22 cellular contexts compared by ENCODE assay signal in the genomic region with DNA sequence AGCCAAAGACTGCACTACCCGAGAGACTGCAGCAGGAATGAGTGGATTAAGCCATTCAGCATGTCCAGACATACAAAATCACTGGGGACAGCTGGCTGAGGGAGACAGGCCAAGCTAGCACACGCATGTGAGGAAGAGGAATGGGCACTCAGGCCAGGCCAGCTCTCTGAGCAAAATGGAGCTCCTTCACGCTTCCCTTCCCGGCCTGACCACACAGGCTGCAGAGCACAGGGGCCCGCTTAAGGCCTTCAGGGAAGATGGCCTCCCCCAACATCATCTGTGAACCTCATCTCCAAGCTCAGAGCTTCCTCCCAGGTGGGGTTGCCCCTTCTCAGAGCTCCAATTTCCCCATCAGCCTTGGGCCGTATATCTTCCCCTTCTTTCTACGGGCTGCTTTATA. TPM values are rescaled to one million over a fixed set of nuclear protein-coding genes. Genes with fewer than 3 reads are reported as not detected.
A peak's percentile ranks its signal among the peaks of the same experiment; 100 is the strongest.
DNase-seq lines count a peak whose midpoint lies in the region; ATAC-seq, FAIRE-seq and TF ChIP-seq lines count a peak whose summit lies in the region.
"Had no signal": no experiment of that assay in that cellular context is flagged by ENCODE, and none has a peak within 500 bp of the region (broad histone marks: within the 10 kb centered on the region; RNA-seq: fewer than 3 reads in every experiment).

No MANE protein-coding gene starts in this region.

- in situ Hi-C loops in K562 (cut with MboI), result no loop called here

- H3K9me1 ChIP-seq in K562 (ENCODE audit: control insufficient read depth, insufficient read depth, low read length), result no peaks in the 10 kb centered on the region

- FAIRE-seq in K562 (lab: Jason Lieb, UNC), result no peak
- no peak for FAIRE-seq in GM12892 (lab: Jason Lieb, UNC)

- WGBS in K562 (ENCODE audit: insufficient coverage, low coverage, missing lambda C conversion rate), result 69% methylated on average over 4 of the region's 7 CpGs

- no peaks in the 10 kb centered on the region for H3K36me3 Mint-ChIP-seq in activated CD8-positive, alpha-beta memory T cell treated with anti-CD3 and anti-CD28 coated beads, Interleukin-2, amount 10 ng/mL, durations not matched to agents 7 days and 5 days
- H3K36me3 Mint-ChIP-seq: CD4-positive, CD25-positive, alpha-beta regulatory T cell; T-cell had no signal

- no peak overlapping the region for H3K4me2 ChIP-seq in K562 (ENCODE audit: insufficient read depth, low read length)

- POLR2A ChIA-PET in K562 (lab: Yijun Ruan, JAX), result interaction anchor here (0.5 to 2.0 kb wide), 3 partner anchors 13 to 47 kb away, joined by 3 to 9 read pairs (median 3); no protein-coding TSS in a partner anchor

- no TSS peak for BruUV-seq in K562 (replicated peaks; lab: Mats Ljungman, UMichigan)

- 0 out of 4 replicates have a peak overlapping the region, but pooled peaks of 1 of the 2 experiments have one; percentile 6 for H3K9ac ChIP-seq in K562 (ENCODE audit: insufficient read depth in 1 of 2, low read depth in 2 of 2, low read length in 2 of 2)
- H3K9ac ChIP-seq in mucosa of rectum (ENCODE audit: low read depth in 1 of 2, low read length in 2 of 2), result no peak overlapping the region

- H3K27ac Mint-ChIP-seq in activated CD8-positive, alpha-beta memory T cell treated with anti-CD3 and anti-CD28 coated beads, Interleukin-2, amount 10 ng/mL, durations not matched to agents 7 days and 5 days, result no peak overlapping the region
- H3K27ac Mint-ChIP-seq: activated CD4-positive, alpha-beta T cell treated with anti-CD3 and anti-CD28 coated beads, Interleukin-2, amount 10 ng/mL, durations not matched to agents 24 days and 14 days; activated naive CD4-positive, alpha-beta T cell treated with anti-CD3 and anti-CD28 coated beads for 36 hours; CD4-positive, CD25-positive, alpha-beta regulatory T cell; T-cell had no signal

- H3K9me3 ChIP-seq in K562 (replicated peaks; ENCODE audit: control insufficient read depth, insufficient read depth, low read depth, low read length) (no peaks in the 10 kb centered on the region), mucosa of rectum (ENCODE audit: control insufficient read depth in 2 of 2, low read length in 2 of 2) (no peaks in the 10 kb centered on the region), thoracic aorta (no peaks in the 10 kb centered on the region)
- H3K9me3 ChIP-seq: sigmoid colon had no signal

- ATAC-seq in activated CD8-positive, alpha-beta memory T cell treated with anti-CD3 and anti-CD28 coated beads, Interleukin-2, amount 10 ng/mL, durations not matched to agents 7 days and 5 days, result no peak
- ATAC-seq in K562 (no peak), thoracic aorta (ENCODE audit: insufficient number of reproducible peaks, low FRiP score, low read depth) (peak; percentile 10), GM18511 (IDR thresholded peaks at IDR 0.05; ENCODE audit: unreplicated experiment) (no peak)
- ATAC-seq: activated T-cell treated with anti-CD3 and anti-CD28 coated beads, Interleukin-2, amount 50 U/mL, for 4 hours; T-cell had no signal

- no peaks in the 10 kb centered on the region for H3K27me3 ChIP-seq in K562 (ENCODE audit: control insufficient read depth in 2 of 2, insufficient read depth in 2 of 2, low read length in 2 of 2)
- H3K27me3 ChIP-seq in mucosa of rectum (ENCODE audit: control insufficient read depth in 2 of 2, insufficient read depth in 2 of 2, low read length in 2 of 2), result no peaks in the 10 kb centered on the region
- no peaks in the 10 kb centered on the region for H3K27me3 ChIP-seq in thoracic aorta (replicated peaks; ENCODE audit: insufficient read depth)
- H3K27me3 ChIP-seq: sigmoid colon had no signal

- no peaks in the 10 kb centered on the region for H3K9me3 Mint-ChIP-seq in activated CD8-positive, alpha-beta memory T cell treated with anti-CD3 and anti-CD28 coated beads, Interleukin-2, amount 10 ng/mL, durations not matched to agents 7 days and 5 days (ENCODE audit: low read depth)
- H3K9me3 Mint-ChIP-seq: activated CD4-positive, alpha-beta T cell treated with anti-CD3 and anti-CD28 coated beads, Interleukin-2, amount 10 ng/mL, durations not matched to agents 24 days and 14 days; activated naive CD4-positive, alpha-beta T cell treated with anti-CD3 and anti-CD28 coated beads for 36 hours; activated T-cell treated with anti-CD3 and anti-CD28 coated beads, Interleukin-2, amount 50 U/mL, for 4 hours; CD4-positive, CD25-positive, alpha-beta regulatory T cell; T-cell had no signal

- no peaks in the 10 kb centered on the region for H4K20me1 ChIP-seq in K562 (replicated peaks; ENCODE audit: control insufficient read depth, insufficient read depth, low read length)

- CTCF ChIA-PET in activated CD8-positive, alpha-beta memory T cell treated with anti-CD3 and anti-CD28 coated beads, Interleukin-2, amount 10 ng/mL, durations not matched to agents 7 days and 5 days (lab: Charles Lee), result interaction anchor here (0.6 to 3.3 kb wide), 5 partner anchors 13 to 191 kb away, joined by 3 to 13 read pairs (median 5); no protein-coding TSS in a partner anchor
- CTCF ChIA-PET in K562 (lab: Yijun Ruan, JAX; ENCODE audit: low intra/inter-chr PET ratio), result no interaction called here

- H3K4me3 ChIP-seq in K562 (no peak overlapping the region), mucosa of rectum (ENCODE audit: low read length in 2 of 2) (no peak overlapping the region), thoracic aorta (no peak overlapping the region)
- H3K4me3 ChIP-seq: sigmoid colon had no signal

- no peaks in the 10 kb centered on the region for H3K79me2 ChIP-seq in K562 (ENCODE audit: control insufficient read depth, insufficient read depth, low read length)

- peak; percentile 35 for DNase-seq in activated CD8-positive, alpha-beta memory T cell treated with anti-CD3 and anti-CD28 coated beads, Interleukin-2, amount 10 ng/mL, durations not matched to agents 7 days and 5 days
- DNase-seq in activated CD8-positive, alpha-beta memory T cell treated with anti-CD3 and anti-CD28 coated beads, Interleukin-2, amount 50 U/mL, for 4 hours, result no peak
- DNase-seq in K562 (ENCODE audit: extremely low read depth in 1 of 4, low spot score in 3 of 4), result no peak
- DNase-seq in thoracic aorta (ENCODE audit: low spot score), result no peak
- DNase-seq in AG08395 (ENCODE audit: low spot score), result no peak
- no peak for DNase-seq in GM12892 (ENCODE audit: insufficient read length)
- DNase-seq: activated CD4-positive, alpha-beta T cell treated with anti-CD3 and anti-CD28 coated beads, Interleukin-2, amount 10 ng/mL, durations not matched to agents 24 days and 14 days; activated naive CD4-positive, alpha-beta T cell treated with anti-CD3 and anti-CD28 coated beads for 36 hours; activated T-cell treated with anti-CD3 and anti-CD28 coated beads, Interleukin-2, amount 50 U/mL, for 4 hours; CD4-positive, CD25-positive, alpha-beta regulatory T cell; SIG-M5; stimulated activated CD4-positive, alpha-beta T cell treated with anti-CD3 and anti-CD28 coated beads, Interleukin-2, amount 100 ng/mL, for 48 hours; T-cell had no signal

- no peak for TF ChIP-seq RAD21 in K562 (CRISPR knock-in tag; conservative IDR thresholded peaks at IDR 0.05 in 1 of 2, IDR thresholded peaks at IDR 0.05 in 1 of 2)

- no peak for TF ChIP-seq EP300 in K562 (IDR thresholded peaks at IDR 0.05; ENCODE audit: low read length)

- no peak overlapping the region; the same call in 2 of the 3 replicates for H3K27ac ChIP-seq in K562 (ENCODE audit: extremely low read depth, low read depth, low read length)
- H3K27ac ChIP-seq in mucosa of rectum (ENCODE audit: low read depth in 2 of 2, low read length in 2 of 2), result peak overlapping the region; percentile 7 to 48
- H3K27ac ChIP-seq in thoracic aorta, result no peak overlapping the region

- intact Hi-C loops in K562 (cut with micrococcal nuclease), result no loop called here

- peaks cover 13% of the 10 kb centered on the region for H3K27me3 Mint-ChIP-seq in activated CD8-positive, alpha-beta memory T cell treated with anti-CD3 and anti-CD28 coated beads, Interleukin-2, amount 10 ng/mL, durations not matched to agents 7 days and 5 days

- H3K36me3 ChIP-seq in K562 (ENCODE audit: control insufficient read depth, insufficient read depth, low read length) (no peaks in the 10 kb centered on the region), mucosa of rectum (ENCODE audit: control insufficient read depth in 2 of 2, insufficient read depth in 2 of 2, low read length in 2 of 2) (no peaks in the 10 kb centered on the region), thoracic aorta (no peaks in the 10 kb centered on the region)
- H3K36me3 ChIP-seq: sigmoid colon had no signal

- TF ChIP-seq CTCF in K562 (IDR thresholded peaks at IDR 0.05 in 2 of 3, conservative IDR thresholded peaks at IDR 0.05 in 1 of 3; ENCODE audit: insufficient read depth in 2 of 3, low read depth in 1 of 3, low read length in 3 of 3), result no peak
- TF ChIP-seq CTCF in thoracic aorta (IDR thresholded peaks at IDR 0.05), result no peak

- H3K4me3 Mint-ChIP-seq in activated CD8-positive, alpha-beta memory T cell treated with anti-CD3 and anti-CD28 coated beads, Interleukin-2, amount 10 ng/mL, durations not matched to agents 7 days and 5 days, result no peak overlapping the region
- H3K4me3 Mint-ChIP-seq: activated CD4-positive, alpha-beta T cell treated with anti-CD3 and anti-CD28 coated beads, Interleukin-2, amount 10 ng/mL, durations not matched to agents 24 days and 14 days; activated naive CD4-positive, alpha-beta T cell treated with anti-CD3 and anti-CD28 coated beads for 36 hours; activated T-cell treated with anti-CD3 and anti-CD28 coated beads, Interleukin-2, amount 50 U/mL, for 4 hours; CD4-positive, CD25-positive, alpha-beta regulatory T cell; T-cell had no signal

- no peak for TF ChIP-seq POLR2A in K562 (conservative IDR thresholded peaks at IDR 0.05)
- TF ChIP-seq POLR2A in GM12892 (IDR thresholded peaks at IDR 0.05; ENCODE audit: low read depth, low read length), result no peak

- H3K4me1 ChIP-seq in K562 (replicated peaks in 1 of 2; ENCODE audit: control insufficient read depth in 2 of 2, insufficient read depth in 2 of 2, low read length in 2 of 2), result peaks cover 36 to 37% of the 10 kb centered on the region in 2 experiments
- peaks cover 0 to 10% of the 10 kb centered on the region in 2 donors for H3K4me1 ChIP-seq in mucosa of rectum (ENCODE audit: control insufficient read depth in 2 of 2, insufficient read depth in 2 of 2, low read length in 2 of 2)
- peaks cover 9 to 28% of the 10 kb centered on the region in 2 donors for H3K4me1 ChIP-seq in thoracic aorta (ENCODE audit: control insufficient read depth in 1 of 2, low read depth in 2 of 2)

- no peaks in the 10 kb centered on the region for H3K4me1 Mint-ChIP-seq in activated CD8-positive, alpha-beta memory T cell treated with anti-CD3 and anti-CD28 coated beads, Interleukin-2, amount 10 ng/mL, durations not matched to agents 7 days and 5 days
- H3K4me1 Mint-ChIP-seq: activated CD4-positive, alpha-beta T cell treated with anti-CD3 and anti-CD28 coated beads, Interleukin-2, amount 10 ng/mL, durations not matched to agents 24 days and 14 days; CD4-positive, CD25-positive, alpha-beta regulatory T cell; T-cell had no signal

- H2AFZ ChIP-seq in K562 (ENCODE audit: low read depth, low read length), result peak overlapping the region; percentile 92

RNA-seq across cellular contexts. Expression of gene DCANP1, which starts 8.4 kb away (rescaled TPM):
- not detected for total RNA-seq in activated CD8-positive, alpha-beta memory T cell treated with anti-CD3 and anti-CD28 coated beads, Interleukin-2, amount 10 ng/mL, durations not matched to agents 7 days and 5 days
- not detected in 2 replicates for total RNA-seq in K562 (2011; cell fraction: chromatin; rRNA removed; ENCODE audit: low replicate concordance)
- not detected in 2 replicates for total RNA-seq in K562 (2011; cell fraction: nucleolus; rRNA removed)
- not detected in 2 replicates for total RNA-seq in K562 (2011; cell fraction: nucleoplasm; rRNA removed)
- total RNA-seq in K562 (2014; rRNA removed) (not detected in 2 replicates), K562 (2014; rRNA removed; fragmentation: Illumina TruSeq; extraction: Trizol) (not detected in 2 replicates), K562 (2015; rRNA removed; fragmentation: Illumina TruSeq; extraction: Trizol) (not detected in 2 replicates), K562 (2021) (not detected in 2 replicates), thoracic aorta (not detected)
- polyA plus RNA-seq in K562 (2011; rRNA removed) (not detected in 2 replicates), K562 (2014; fragmentation: Illumina TruSeq; extraction: Trizol) (not detected in 2 replicates), K562 (2014; fragmentation: Nextera tagmentation; extraction: Ambion mirVana) (not detected), K562 (2014; rRNA removed) (not detected in 2 replicates)
- not detected in 2 replicates for polyA plus RNA-seq in K562 (2011; cell fraction: cytosol; rRNA removed)
- not detected in 2 replicates for polyA plus RNA-seq in K562 (2011; cell fraction: nucleus; rRNA removed)
- not detected in 2 replicates for polyA plus RNA-seq in K562 (2012)
- polyA minus RNA-seq in K562 (2011; rRNA and poly(A)+ RNA removed), result not detected in 2 replicates
- not detected in 2 replicates for polyA minus RNA-seq in K562 (2011; cell fraction: cytosol; rRNA and poly(A)+ RNA removed)
- polyA minus RNA-seq in K562 (2011; cell fraction: nucleus; rRNA and poly(A)+ RNA removed), result not detected in 2 replicates
- not detected for polyA plus RNA-seq in GM12892 (2012; ENCODE audit: missing spikeins)
- total RNA-seq: A673; activated CD4-positive, alpha-beta T cell treated with anti-CD3 and anti-CD28 coated beads, Interleukin-2, amount 10 ng/mL, durations not matched to agents 24 days and 14 days; activated naive CD4-positive, alpha-beta T cell treated with anti-CD3 and anti-CD28 coated beads for 36 hours; activated T-cell treated with anti-CD3 and anti-CD28 coated beads, Interleukin-2, amount 50 U/mL, for 4 hours; CD4-positive, CD25-positive, alpha-beta regulatory T cell; chondrocyte; HT1080; sigmoid colon; T-cell had no signal
- polyA plus RNA-seq: CD4-positive, CD25-positive, alpha-beta regulatory T cell; liver; urinary bladder had no signal

RNA-seq across cellular contexts. Expression of gene TIFAB, which starts 13.4 kb away (rescaled TPM):
- total RNA-seq in activated CD8-positive, alpha-beta memory T cell treated with anti-CD3 and anti-CD28 coated beads, Interleukin-2, amount 10 ng/mL, durations not matched to agents 7 days and 5 days, result not detected
- total RNA-seq in K562 (2011; cell fraction: chromatin; rRNA removed; ENCODE audit: low replicate concordance), result not detected in 2 replicates
- not detected in 2 replicates for total RNA-seq in K562 (2011; cell fraction: nucleolus; rRNA removed)
- not detected in 2 replicates for total RNA-seq in K562 (2011; cell fraction: nucleoplasm; rRNA removed)
- total RNA-seq in K562 (2014; rRNA removed) (not detected in 2 replicates), K562 (2014; rRNA removed; fragmentation: Illumina TruSeq; extraction: Trizol) (not detected in 2 replicates), K562 (2015; rRNA removed; fragmentation: Illumina TruSeq; extraction: Trizol) (not detected in 2 replicates), K562 (2021) (not detected in 2 replicates), thoracic aorta (not detected)
- polyA plus RNA-seq in K562 (2011; rRNA removed) (not detected in 2 replicates), K562 (2014; fragmentation: Illumina TruSeq; extraction: Trizol) (not detected in 2 replicates), K562 (2014; fragmentation: Nextera tagmentation; extraction: Ambion mirVana) (not detected), K562 (2014; rRNA removed) (not detected in 2 replicates)
- polyA plus RNA-seq in K562 (2011; cell fraction: cytosol; rRNA removed), result 0.01 TPM in 1 of 2 replicates, not detected in the other
- polyA plus RNA-seq in K562 (2011; cell fraction: nucleus; rRNA removed), result not detected in 2 replicates
- polyA plus RNA-seq in K562 (2012), result not detected in 2 replicates
- polyA minus RNA-seq in K562 (2011; rRNA and poly(A)+ RNA removed), result not detected in 2 replicates
- not detected in 2 replicates for polyA minus RNA-seq in K562 (2011; cell fraction: cytosol; rRNA and poly(A)+ RNA removed)
- not detected in 2 replicates for polyA minus RNA-seq in K562 (2011; cell fraction: nucleus; rRNA and poly(A)+ RNA removed)
- 0.15 TPM for polyA plus RNA-seq in GM12892 (2012; ENCODE audit: missing spikeins)
- total RNA-seq: A673; activated CD4-positive, alpha-beta T cell treated with anti-CD3 and anti-CD28 coated beads, Interleukin-2, amount 10 ng/mL, durations not matched to agents 24 days and 14 days; activated naive CD4-positive, alpha-beta T cell treated with anti-CD3 and anti-CD28 coated beads for 36 hours; activated T-cell treated with anti-CD3 and anti-CD28 coated beads, Interleukin-2, amount 50 U/mL, for 4 hours; CD4-positive, CD25-positive, alpha-beta regulatory T cell; chondrocyte; HT1080; omental fat pad; sigmoid colon had no signal
- polyA plus RNA-seq: CD4-positive, CD25-positive, alpha-beta regulatory T cell had no signal

RNA-seq across cellular contexts. Expression of gene MACROH2A1, which starts 39.7 kb away (rescaled TPM):
- total RNA-seq in activated CD8-positive, alpha-beta memory T cell treated with anti-CD3 and anti-CD28 coated beads, Interleukin-2, amount 10 ng/mL, durations not matched to agents 7 days and 5 days, result 100 to 1,000 TPM; 281 to 327 TPM
- total RNA-seq in K562 (2011; cell fraction: chromatin; rRNA removed; ENCODE audit: low replicate concordance), result 156 and 209 TPM in 2 replicates
- 99.9 and 110 TPM in 2 replicates for total RNA-seq in K562 (2011; cell fraction: nucleolus; rRNA removed)
- 185 and 322 TPM in 2 replicates for total RNA-seq in K562 (2011; cell fraction: nucleoplasm; rRNA removed)
- total RNA-seq in K562 (2014; rRNA removed) (289 and 378 TPM in 2 replicates), K562 (2014; rRNA removed; fragmentation: Illumina TruSeq; extraction: Trizol) (193 and 194 TPM in 2 replicates), K562 (2015; rRNA removed; fragmentation: Illumina TruSeq; extraction: Trizol) (232 and 234 TPM in 2 replicates), K562 (2021) (211 and 235 TPM in 2 replicates), thoracic aorta (100 to 1,000 TPM; 153 to 192 TPM)
- polyA plus RNA-seq in K562 (2011; rRNA removed) (134 and 150 TPM in 2 replicates), K562 (2014; fragmentation: Illumina TruSeq; extraction: Trizol) (244 and 259 TPM in 2 replicates), K562 (2014; fragmentation: Nextera tagmentation; extraction: Ambion mirVana) (10 to 100 TPM; 44.9 to 52.0 TPM), K562 (2014; rRNA removed) (184 and 205 TPM in 2 replicates)
- polyA plus RNA-seq in K562 (2011; cell fraction: cytosol; rRNA removed), result 96.8 and 139 TPM in 2 replicates
- polyA plus RNA-seq in K562 (2011; cell fraction: nucleus; rRNA removed), result 246 and 303 TPM in 2 replicates
- 208 and 210 TPM in 2 replicates for polyA plus RNA-seq in K562 (2012)
- polyA minus RNA-seq in K562 (2011; rRNA and poly(A)+ RNA removed), result 117 and 121 TPM in 2 replicates
- polyA minus RNA-seq in K562 (2011; cell fraction: cytosol; rRNA and poly(A)+ RNA removed), result 72.7 and 77.6 TPM in 2 replicates
- 133 and 180 TPM in 2 replicates for polyA minus RNA-seq in K562 (2011; cell fraction: nucleus; rRNA and poly(A)+ RNA removed)
- polyA plus RNA-seq in GM12892 (2012; ENCODE audit: missing spikeins), result 133 TPM

Comparison
In these comparisons a context has a peak if more than half of its experiments do, and no peak if none do; other contexts are left out.
1. H3K27ac ChIP-seq: peak in mucosa of rectum (2 of 2); none in K562 (single experiment) and thoracic aorta (0 of 2).